In genomic region chr2:27920148-27920885, GRCh38 we compare ENCODE assay signal across 1 cellular context.
TF ChIP-seq lines count a peak whose summit lies in the region.

No MANE protein-coding gene starts in this region.

TF ChIP-seq in HepG2, 621 proteins besides CTCF, POLR2A, EP300 and RAD21 (continued from another document):
- TF ChIP-seq HOMEZ (CRISPR knock-in tag; IDR thresholded peaks at IDR 0.05; ENCODE audit: low read depth) (peak; percentile 16; the same call in 1 of the 2 replicates), ZNF850 (CRISPR knock-in tag; conservative IDR thresholded peaks at IDR 0.05) (0 out of 2 replicates have a peak, but pooled peaks have one; percentile 29), ZNF737 (CRISPR knock-in tag; IDR thresholded peaks at IDR 0.05; ENCODE audit: borderline replicate concordance) (no peak), ETV5 (CRISPR knock-in tag; IDR thresholded peaks at IDR 0.05; ENCODE audit: borderline replicate concordance) (peak; percentile 12; the same call in 1 of the 2 replicates), SIX4 (CRISPR knock-in tag; IDR thresholded peaks at IDR 0.05) (no peak), KDM4B (CRISPR knock-in tag; IDR thresholded peaks at IDR 0.05) (no peak), TFAP4 (IDR thresholded peaks at IDR 0.05; ENCODE audit: borderline replicate concordance, low read depth) (peak; percentile 26; the same call in 1 of the 2 replicates), MED1 (CRISPR knock-in tag; IDR thresholded peaks at IDR 0.05) (peak; percentile 51; the same call in 1 of the 2 replicates), PAXIP1 (CRISPR knock-in tag; conservative IDR thresholded peaks at IDR 0.05) (0 out of 2 replicates have a peak, but pooled peaks have one; percentile 25), BCL3 (CRISPR knock-in tag; IDR thresholded peaks at IDR 0.05) (no peak), PHF8 (CRISPR knock-in tag; IDR thresholded peaks at IDR 0.05) (no peak), TIGD3 (CRISPR knock-in tag; IDR thresholded peaks at IDR 0.05; ENCODE audit: borderline replicate concordance) (no peak), ZNF646 (CRISPR knock-in tag; IDR thresholded peaks at IDR 0.05) (no peak), ELF3 (CRISPR knock-in tag; IDR thresholded peaks at IDR 0.05) (peak; percentile 56; the same call in 1 of the 2 replicates)
